Comparison of ENCODE assay signal across 8 cellular contexts in genomic region chr13:75550159-75550567, GRCh38. TPM values are rescaled to one million over a fixed set of nuclear protein-coding genes. Genes with fewer than 3 reads are reported as not detected.
DNase-seq lines count a peak whose midpoint lies in the region; ATAC-seq and TF ChIP-seq lines count a peak whose summit lies in the region.

No MANE protein-coding gene starts in this region.

- no peak for TF ChIP-seq CTCF in LNCaP clone FGC (IDR thresholded peaks at IDR 0.05; ENCODE audit: control insufficient read depth, extremely low read depth, insufficient read depth)
- TF ChIP-seq CTCF in WERI-Rb-1 (IDR thresholded peaks at IDR 0.05; ENCODE audit: low read depth, low read length) = no peak
- no peak for TF ChIP-seq CTCF in neural cell (IDR thresholded peaks at IDR 0.05; ENCODE audit: poor library complexity, severe bottlenecking)
- no peak for TF ChIP-seq CTCF in GM20000 (IDR thresholded peaks at IDR 0.05; ENCODE audit: extremely low read depth, missing control alignments)

- H3K36me3 ChIP-seq in WERI-Rb-1 (no peaks in the 10 kb centered on the region), neural cell (ENCODE audit: insufficient read depth, low read length) (peaks cover 5% of the 10 kb centered on the region)

- DNase-seq in NCI-H1417 (lab: John Stamatoyannopoulos, UW) (peak; percentile 64 to 78 (median 68)), NCI-H1417 treated with DMSO at 0.1 percent for 48 hours (lab: John Stamatoyannopoulos, UW) (no peak), LNCaP clone FGC (ENCODE audit: low read depth) (peak; percentile 26), WERI-Rb-1 (no peak), erythroblast (lab: John Stamatoyannopoulos, UW) (peak; percentile 75 to 84), GM20000 (ENCODE audit: low spot score) (no peak)

- H3K9me2 ChIP-seq in neural cell (ENCODE audit: insufficient read depth, low read length) = no peaks in the 10 kb centered on the region

- H3K27me3 ChIP-seq in WERI-Rb-1 (ENCODE audit: insufficient read depth, low read depth, severe bottlenecking) (no peaks in the 10 kb centered on the region), neural cell (ENCODE audit: insufficient read depth, low read depth, low read length) (no peaks in the 10 kb centered on the region)

- TF ChIP-seq RAD21 in neural cell (conservative IDR thresholded peaks at IDR 0.05) = no peak

- no peaks in the 10 kb centered on the region for H3F3A ChIP-seq in neural cell (ENCODE audit: insufficient read depth, low read length, poor library complexity, severe bottlenecking)

- TF ChIP-seq POLR2A in erythroblast (IDR thresholded peaks at IDR 0.05; ENCODE audit: low read length) = no peak

- no peak for TF ChIP-seq EP300 in neural cell (conservative IDR thresholded peaks at IDR 0.05; ENCODE audit: poor library complexity, severe bottlenecking)

- peak; percentile 24 for ATAC-seq in GM21717 (IDR thresholded peaks at IDR 0.05; ENCODE audit: unreplicated experiment)

- H3K9ac ChIP-seq in neural cell (ENCODE audit: low read length) = peak overlapping the region; percentile 69

- H3K9me3 ChIP-seq in WERI-Rb-1 (ENCODE audit: severe bottlenecking) (no peaks in the 10 kb centered on the region), neural cell (ENCODE audit: low read length) (no peaks in the 10 kb centered on the region)

- peak overlapping the region; percentile 71 for H2AFZ ChIP-seq in neural cell (ENCODE audit: low read depth, low read length)

- H3K27ac ChIP-seq in WERI-Rb-1 (peak overlapping the region; percentile 97), neural cell (ENCODE audit: low read length) (peak overlapping the region; percentile 50)

- H4K20me1 ChIP-seq in neural cell (ENCODE audit: insufficient read depth) = no peaks in the 10 kb centered on the region

- H3K79me2 ChIP-seq in neural cell (replicated peaks; ENCODE audit: insufficient read depth, low read length) = peaks cover 8% of the 10 kb centered on the region

- peak overlapping the region; percentile 97 for H3K4me3 ChIP-seq in LNCaP clone FGC (ENCODE audit: low read depth, low read length)
- peak overlapping the region; percentile 91 for H3K4me3 ChIP-seq in WERI-Rb-1 (ENCODE audit: low read depth, low read length)
- peak overlapping the region; percentile 81 for H3K4me3 ChIP-seq in neural cell (ENCODE audit: low read length)

- peak overlapping the region; percentile 84 for H3K4me2 ChIP-seq in neural cell (ENCODE audit: low read length)

TF ChIP-seq in neural cell, 6 proteins besides CTCF, POLR2A, EP300 and RAD21:
- TF ChIP-seq TAF1 (IDR thresholded peaks at IDR 0.05; ENCODE audit: low read depth) = no peak
- TF ChIP-seq MXI1 (conservative IDR thresholded peaks at IDR 0.05; ENCODE audit: poor library complexity, severe bottlenecking) = no peak
- no peak for TF ChIP-seq SMC3 (conservative IDR thresholded peaks at IDR 0.05; ENCODE audit: poor library complexity)
- TF ChIP-seq POLR2AphosphoS5 (IDR thresholded peaks at IDR 0.05) = no peak
- TF ChIP-seq REST (IDR thresholded peaks at IDR 0.05; ENCODE audit: borderline replicate concordance) = no peak
- no peak for TF ChIP-seq EZH2 (IDR thresholded peaks at IDR 0.05; ENCODE audit: borderline replicate concordance, insufficient read depth, low read length, poor library complexity, severe bottlenecking)
TF ChIP-seq in neural cell: peak in this region for 0.

RNA-seq across cellular contexts. Expression of gene UCHL3, which starts 0.6 kb away (rescaled TPM):
- polyA plus RNA-seq in neural cell = 46.0 and 47.1 TPM in 2 replicates
- polyA minus RNA-seq in neural cell = 57.7 and 62.5 TPM in 2 replicates

RNA-seq across cellular contexts. Expression of gene COMMD6, which starts 12.5 kb away (rescaled TPM):
- 206 and 301 TPM in 2 replicates for polyA plus RNA-seq in neural cell
- 51.1 and 75.1 TPM in 2 replicates for polyA minus RNA-seq in neural cell

Comparison
In these comparisons a context has a peak if more than half of its experiments do, and no peak if none do; other contexts are left out.
1. DNase-seq: peak in NCI-H1417 (3 of 3), LNCaP clone FGC (single experiment) and erythroblast (2 of 2); none in NCI-H1417 treated with DMSO at 0.1 percent for 48 hours (single experiment), WERI-Rb-1 (single experiment) and GM20000 (single experiment).
2. Peak in every context shown above with its lines, with median percentiles within 50 percentile points of each other: H3K4me3 ChIP-seq.